27 cellular contexts compared by ENCODE assay signal in genomic region chr10:17053061-17053460, GRCh38.
"Had no signal": no experiment of that assay in that cellular context is flagged by ENCODE, and none has a peak within 500 bp of the region (broad histone marks: within the 10 kb centered on the region; RNA-seq: fewer than 3 reads in every experiment).

No MANE protein-coding gene starts in this region.

- ATAC-seq: activated naive CD4-positive, alpha-beta T cell treated with anti-CD3 and anti-CD28 coated beads, Interleukin-2, amount 50 U/mL, for 72 hours; activated T-cell treated with anti-CD3 and anti-CD28 coated beads, Interleukin-2, amount 50 U/mL, for 72 hours; esophagus mucosa; gastrocnemius medialis; heart left ventricle; WTC11 had no signal

- DNase-seq: activated CD4-positive, alpha-beta memory T cell treated with anti-CD3 and anti-CD28 coated beads, Interleukin-2, amount 10 ng/mL, durations not matched to agents 7 days and 5 days; activated CD4-positive, alpha-beta T cell treated with anti-CD3 and anti-CD28 coated beads for 1 hour; activated CD4-positive, alpha-beta T cell treated with anti-CD3 and anti-CD28 coated beads for 4 hours; activated CD4-positive, alpha-beta T cell treated with anti-CD3 and anti-CD28 coated beads, Interleukin-2, amount 10 ng/mL, durations not matched to agents 7 days and 5 days; activated CD4-positive, alpha-beta T cell treated with anti-CD3 and anti-CD28 coated beads, Interleukin-2, amount 50 U/mL, for 4 hours; activated CD8-positive, alpha-beta memory T cell treated with anti-CD3 and anti-CD28 coated beads, Interleukin-2, amount 50 U/mL, for 48 hours; activated gamma-delta T cell; activated naive CD4-positive, alpha-beta T cell; activated naive CD4-positive, alpha-beta T cell treated with anti-CD3 and anti-CD28 coated beads, Interleukin-2, amount 10 ng/mL, durations not matched to agents 7 days and 5 days; activated naive CD8-positive, alpha-beta T cell treated with anti-CD3 and anti-CD28 coated beads, Interleukin-2, amount 10 ng/mL, durations not matched to agents 7 days and 5 days; activated T-cell treated with anti-CD3 and anti-CD28 coated beads for 4 hours; activated T-cell treated with anti-CD3 and anti-CD28 coated beads, Interleukin-2, amount 50 U/mL, for 24 hours; activated T-cell treated with anti-CD3 and anti-CD28 coated beads, Interleukin-2, amount 50 U/mL, for 72 hours; brain microvascular endothelial cell; colonic mucosa; effector CD8-positive, alpha-beta T cell; foreskin fibroblast; gastrocnemius medialis; glutamatergic neuron; heart left ventricle; T-helper 2 cell had no signal

- H3K27ac ChIP-seq: brain microvascular endothelial cell, colonic mucosa, gastrocnemius medialis, heart left ventricle, VCaP had no signal

- H3K9me3 ChIP-seq: colonic mucosa, gastrocnemius medialis had no signal

- H3K4me3 ChIP-seq: colonic mucosa, gastrocnemius medialis, heart left ventricle had no signal

- FAIRE-seq: astrocyte, bronchial epithelial cell had no signal

- H3K27me3 ChIP-seq: brain microvascular endothelial cell, colonic mucosa, gastrocnemius medialis, heart left ventricle had no signal

- H3K36me3 ChIP-seq: brain microvascular endothelial cell, colonic mucosa, gastrocnemius medialis, heart left ventricle had no signal

- H3K4me1 ChIP-seq: colonic mucosa, gastrocnemius medialis, heart left ventricle had no signal
